ENCODE assay signal across 12 cellular contexts in the genomic region with DNA sequence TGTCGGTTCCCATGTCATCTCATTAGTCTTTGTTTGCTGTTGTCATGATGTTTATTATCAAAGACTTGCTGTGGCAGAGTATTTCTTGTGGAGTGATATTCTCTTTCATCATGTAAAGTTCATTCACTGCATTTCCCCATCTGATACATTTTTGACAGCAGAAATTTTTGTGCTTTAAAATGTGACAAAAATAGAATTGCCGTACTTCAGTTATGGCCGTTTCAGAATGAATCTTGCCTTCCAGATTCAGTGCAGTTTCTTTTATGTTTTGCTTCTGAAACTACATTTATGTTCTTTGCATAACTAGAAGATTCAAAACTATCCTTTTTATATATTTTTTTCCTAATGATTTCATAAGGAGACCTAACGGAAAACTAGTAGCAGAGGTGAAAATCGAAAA. TPM values are rescaled to one million over a fixed set of nuclear protein-coding genes. Genes with fewer than 3 reads are reported as not detected.
DNase-seq lines count a peak whose midpoint lies in the region; ATAC-seq, FAIRE-seq and TF ChIP-seq lines count a peak whose summit lies in the region.
"Had no signal": no experiment of that assay in that cellular context is flagged by ENCODE, and none has a peak within 500 bp of the region (broad histone marks: within the 10 kb centered on the region; RNA-seq: fewer than 3 reads in every experiment).

No MANE protein-coding gene starts in this region.

- TF ChIP-seq CTCF in A549 (IDR thresholded peaks at IDR 0.05) (no peak), mammary epithelial cell (conservative IDR thresholded peaks at IDR 0.05 in 1 of 2, IDR thresholded peaks at IDR 0.05 in 1 of 2; ENCODE audit: extremely low read depth in 1 of 2, insufficient read depth in 1 of 2, low read depth in 1 of 2, low read length in 2 of 2) (no peak)

- H4K20me1 ChIP-seq in mammary epithelial cell (ENCODE audit: insufficient read depth, low read length) = no peaks in the 10 kb centered on the region
- H4K20me1 ChIP-seq: BLaER1 had no signal

- in situ Hi-C loops in mammary epithelial cell (cut with MboI; ENCODE audit: low sequenced_read_pairs in 2 of 2) = no loop called here

- dilution Hi-C loops in mammary epithelial cell (cut with HindIII; ENCODE audit: low sequenced_read_pairs) = no loop called here

- no peak overlapping the region for H2AFZ ChIP-seq in mammary epithelial cell (ENCODE audit: low read depth, low read length)

- H3K79me2 ChIP-seq in mammary epithelial cell (ENCODE audit: insufficient read depth, low read length) = no peaks in the 10 kb centered on the region

- H3K4me2 ChIP-seq in A549 (no peak overlapping the region), mammary epithelial cell (ENCODE audit: insufficient read depth, low read depth, low read length) (no peak overlapping the region)
- H3K4me2 ChIP-seq: BLaER1 had no signal

- CTCF ChIA-PET in A549 (lab: Yijun Ruan, JAX) = interaction anchor here (0.7 to 1.5 kb wide), 3 partner anchors 8 to 62 kb away, joined by 3 to 5 read pairs (median 4); no protein-coding TSS in a partner anchor
- CTCF ChIA-PET in mammary epithelial cell (lab: Charles Lee; ENCODE audit: low non-redundant PET) = no interaction called here

- H3K4me3 ChIP-seq in A549 (no peak overlapping the region), mammary epithelial cell (replicated peaks in 1 of 3; ENCODE audit: insufficient read depth in 1 of 3, low read depth in 2 of 3, low read length in 3 of 3) (no peak overlapping the region)
- H3K4me3 ChIP-seq: BLaER1 had no signal

- FAIRE-seq in A549 (lab: Jason Lieb, UNC) = peak; percentile 18

- H3K27ac ChIP-seq in A549 = no peak overlapping the region
- no peak overlapping the region for H3K27ac ChIP-seq in mammary epithelial cell (ENCODE audit: insufficient read depth, low read depth, low read length)
- H3K27ac ChIP-seq: BLaER1 had no signal

- TF ChIP-seq EP300 in A549 (IDR thresholded peaks at IDR 0.05) = no peak

- WGBS in A549 (ENCODE audit: missing lambda C conversion rate) = 76% methylated on average over 5 of the region's 5 CpGs
- 89% methylated on average over 5 of the region's 5 CpGs for WGBS in mammary epithelial cell (ENCODE audit: low coverage, missing lambda C conversion rate)

- no peak for ATAC-seq in A549
- peak; percentile 15 for ATAC-seq in GM18858 (IDR thresholded peaks at IDR 0.05; ENCODE audit: unreplicated experiment)
- ATAC-seq in HG02610 (IDR thresholded peaks at IDR 0.05; ENCODE audit: unreplicated experiment) = peak; percentile 45
- ATAC-seq in T-helper 17 cell = peak; percentile 49
- ATAC-seq in left lobe of liver = no peak

- no TSS peak for BruUV-seq in mammary epithelial cell (replicated peaks; lab: Mats Ljungman, UMichigan)

- TF ChIP-seq RAD21 in A549 (conservative IDR thresholded peaks at IDR 0.05 in 1 of 2, IDR thresholded peaks at IDR 0.05 in 1 of 2) = no peak

- H3K27me3 Mint-ChIP-seq in T-helper 17 cell = no peaks in the 10 kb centered on the region
- H3K27me3 Mint-ChIP-seq: dendritic cell treated with granulocyte-macrophage colony-stimulating factor and Interleukin-4, amounts not matched to agents 40 ng/mL and 50 ng/mL, for 4 days had no signal

- H3K4me1 ChIP-seq in A549 (no peaks in the 10 kb centered on the region), mammary epithelial cell (ENCODE audit: insufficient read depth, low read length) (no peaks in the 10 kb centered on the region)
- H3K4me1 ChIP-seq: BLaER1 had no signal

- H3K36me3 ChIP-seq in mammary epithelial cell (ENCODE audit: insufficient read depth, low read length) = peaks cover 4% of the 10 kb centered on the region

- DNase-seq in A549 (ENCODE audit: low read depth in 1 of 2, low spot score in 1 of 2) = no peak
- no peak for DNase-seq in T-helper 17 cell
- no peak for DNase-seq in NCI-H2171 treated with DMSO at 0.1 percent for 48 hours (lab: John Stamatoyannopoulos, UW)
- DNase-seq in NCI-H187 (lab: John Stamatoyannopoulos, UW) = no peak
- DNase-seq in mammary epithelial cell = no peak
- DNase-seq in left lobe of liver (ENCODE audit: low spot score) = no peak
- DNase-seq: mesendoderm, NCI-H510A treated with DMSO at 0.1 percent for 48 hours had no signal

- H3K27me3 ChIP-seq in mammary epithelial cell (ENCODE audit: insufficient read depth, low read length) = no peaks in the 10 kb centered on the region
- H3K27me3 ChIP-seq: BLaER1 had no signal

- POLR2A ChIA-PET in A549 (lab: Yijun Ruan, JAX) = interaction anchor here (1.7 kb wide), 1 partner anchor 10 kb away, joined by 4 read pairs; a partner anchor contains a TSS

- TF ChIP-seq POLR2A in A549 (IDR thresholded peaks at IDR 0.05; ENCODE audit: low read length) = no peak

- H3K27ac Mint-ChIP-seq in T-helper 17 cell = peak overlapping the region; percentile 90
- H3K27ac Mint-ChIP-seq: dendritic cell treated with granulocyte-macrophage colony-stimulating factor and Interleukin-4, amounts not matched to agents 40 ng/mL and 50 ng/mL, for 4 days had no signal

- peak overlapping the region; percentile 62 for H3K4me3 Mint-ChIP-seq in T-helper 17 cell
- H3K4me3 Mint-ChIP-seq: dendritic cell treated with granulocyte-macrophage colony-stimulating factor and Interleukin-4, amounts not matched to agents 40 ng/mL and 50 ng/mL, for 4 days had no signal

- no peak overlapping the region for H3K9ac ChIP-seq in mammary epithelial cell (ENCODE audit: insufficient read depth, low read length)
- H3K9ac ChIP-seq: BLaER1 had no signal

- peaks cover 9% of the 10 kb centered on the region for H3K36me3 Mint-ChIP-seq in T-helper 17 cell (ENCODE audit: low read depth)

- intact Hi-C loops in mammary epithelial cell (cut with micrococcal nuclease) = no loop called here

- peaks cover 7% of the 10 kb centered on the region for H3K4me1 Mint-ChIP-seq in T-helper 17 cell

- H3K9me3 ChIP-seq in A549 = no peaks in the 10 kb centered on the region
- no peaks in the 10 kb centered on the region for H3K9me3 ChIP-seq in T-helper 17 cell (ENCODE audit: control insufficient read depth, low read length, poor library complexity, severe bottlenecking)
- no peaks in the 10 kb centered on the region for H3K9me3 ChIP-seq in mammary epithelial cell (replicated peaks; ENCODE audit: insufficient read depth, low read length)
- H3K9me3 ChIP-seq: BLaER1 had no signal

TF ChIP-seq in A549, 52 proteins besides CTCF, POLR2A, EP300 and RAD21:
- TF ChIP-seq HOXB13 (CRISPR knock-in tag; IDR thresholded peaks at IDR 0.05; ENCODE audit: low read depth) (no peak), NR3C1 (IDR thresholded peaks at IDR 0.05) (no peak), EHF (CRISPR knock-in tag; IDR thresholded peaks at IDR 0.05) (no peak), EHMT2 (IDR thresholded peaks at IDR 0.05; ENCODE audit: low read depth) (no peak), FOSB (CRISPR knock-in tag; IDR thresholded peaks at IDR 0.05) (no peak)
- TF ChIP-seq, protein P1, sequence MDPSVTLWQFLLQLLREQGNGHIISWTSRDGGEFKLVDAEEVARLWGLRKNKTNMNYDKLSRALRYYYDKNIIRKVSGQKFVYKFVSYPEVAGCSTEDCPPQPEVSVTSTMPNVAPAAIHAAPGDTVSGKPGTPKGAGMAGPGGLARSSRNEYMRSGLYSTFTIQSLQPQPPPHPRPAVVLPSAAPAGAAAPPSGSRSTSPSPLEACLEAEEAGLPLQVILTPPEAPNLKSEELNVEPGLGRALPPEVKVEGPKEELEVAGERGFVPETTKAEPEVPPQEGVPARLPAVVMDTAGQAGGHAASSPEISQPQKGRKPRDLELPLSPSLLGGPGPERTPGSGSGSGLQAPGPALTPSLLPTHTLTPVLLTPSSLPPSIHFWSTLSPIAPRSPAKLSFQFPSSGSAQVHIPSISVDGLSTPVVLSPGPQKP (IDR thresholded peaks at IDR 0.05; ENCODE audit: low read depth, low read length) = no peak

RNA-seq across cellular contexts. Expression of a gene that starts 10.0 kb away (rescaled TPM):
- 47.0 and 59.2 TPM in 2 replicates for polyA plus RNA-seq in A549 (2011; rRNA removed)
- 38.1 and 39.1 TPM in 2 replicates for polyA plus RNA-seq in A549 (2012; cell fraction: cytosol; rRNA removed)
- polyA plus RNA-seq in A549 (2012; cell fraction: nucleus; rRNA removed) = 45.8 and 46.6 TPM in 2 replicates
- polyA plus RNA-seq in A549 (2017; fragmentation: RNase III; extraction: RNeasy Plus Mini Kit Qiagen cat#74134 plus additional on column Dnase treatment) = 32.9 to 36.0 TPM (median 33.2 TPM) in 3 replicates
- 35.0 and 40.5 TPM in 2 replicates for polyA minus RNA-seq in A549 (2011; rRNA and poly(A)+ RNA removed)
- 10 to 100 TPM; 11.4 to 11.6 TPM for total RNA-seq in T-helper 17 cell
- total RNA-seq in mammary epithelial cell = 10 to 100 TPM; 13.7 to 27.4 TPM
- 26.1 TPM for polyA plus RNA-seq in mammary epithelial cell
- 29.8 TPM for polyA minus RNA-seq in mammary epithelial cell
- 4.8 TPM for total RNA-seq in left lobe of liver

RNA-seq across cellular contexts. Expression of a gene that starts 44.0 kb away (rescaled TPM):
- polyA plus RNA-seq in A549 (2011; rRNA removed) = 1.4 and 2.4 TPM in 2 replicates
- polyA plus RNA-seq in A549 (2012; cell fraction: cytosol; rRNA removed) = 0.03 TPM in 2 replicates
- 0.04 TPM in 1 of 2 replicates, not detected in the other for polyA plus RNA-seq in A549 (2012; cell fraction: nucleus; rRNA removed)
- 0.07 TPM in 1 of 3 replicates, not detected in the others for polyA plus RNA-seq in A549 (2017; fragmentation: RNase III; extraction: RNeasy Plus Mini Kit Qiagen cat#74134 plus additional on column Dnase treatment)
- polyA minus RNA-seq in A549 (2011; rRNA and poly(A)+ RNA removed) = 1.7 and 3.9 TPM in 2 replicates
- not detected for total RNA-seq in T-helper 17 cell
- total RNA-seq in mammary epithelial cell = not detected
- polyA plus RNA-seq in mammary epithelial cell = not detected
- not detected for polyA minus RNA-seq in mammary epithelial cell
- total RNA-seq in left lobe of liver = not detected

Comparison
In these comparisons a context has a peak if more than half of its experiments do, and no peak if none do; other contexts are left out.
1. ATAC-seq: peak in GM18858 (single experiment), HG02610 (single experiment) and T-helper 17 cell (single experiment); none in A549 (0 of 2) and left lobe of liver (single experiment).